In genomic region chr13:51583875-51584730, GRCh38 we compare ENCODE assay signal across 1 cellular context.
TF ChIP-seq lines count a peak whose summit lies in the region.

Gene WDFY2, plus strand, starts transcription at chr13:51584462. Its CDS starts 226 bp downstream, at chr13:51584688.

TF ChIP-seq in GM12878, 131 proteins besides CTCF, POLR2A, EP300 and RAD21 (continued from another document and continues in another):
- TF ChIP-seq E2F8 (IDR thresholded peaks at IDR 0.05; ENCODE audit: low read depth, partially characterized antibody) (no peak), GATAD2B (conservative IDR thresholded peaks at IDR 0.05; ENCODE audit: low read depth) (peak; percentile 25; the same call in 1 of the 2 replicates), ESRRA (IDR thresholded peaks at IDR 0.05; ENCODE audit: low read length) (0 out of 2 replicates have a peak, but pooled peaks have one; percentile 70), TARDBP (IDR thresholded peaks at IDR 0.05; ENCODE audit: borderline replicate concordance) (peak; percentile 73), MLLT1 (IDR thresholded peaks at IDR 0.05) (no peak), TAF1 (IDR thresholded peaks at IDR 0.05; ENCODE audit: borderline replicate concordance, low read depth, low read length) (peak; percentile 28; the same call in 1 of the 2 replicates), FOS (IDR thresholded peaks at IDR 0.05; ENCODE audit: borderline replicate concordance, extremely low read depth, insufficient read length) (no peak), BCL3 (IDR thresholded peaks at IDR 0.05; ENCODE audit: borderline replicate concordance, insufficient read depth, low read depth, low read length, poor library complexity, severe bottlenecking) (peak; percentile 38), POU2F2 (IDR thresholded peaks at IDR 0.05; ENCODE audit: borderline replicate concordance, low read depth, low read length) (no peak), SMARCA5 (IDR thresholded peaks at IDR 0.05) (no peak), NKRF (conservative IDR thresholded peaks at IDR 0.05) (0 out of 2 replicates have a peak, but pooled peaks have one; percentile 61), SREBF2 (IDR thresholded peaks at IDR 0.05; ENCODE audit: low read length) (no peak), RELA (IDR thresholded peaks at IDR 0.05; ENCODE audit: borderline replicate concordance, partially characterized antibody) (no peak), RBBP5 (conservative IDR thresholded peaks at IDR 0.05) (no peak), ATF3 (IDR thresholded peaks at IDR 0.05; ENCODE audit: borderline replicate concordance, extremely low read depth, low read depth, low read length) (no peak), FOXM1 (IDR thresholded peaks at IDR 0.05; ENCODE audit: low read depth, low read length) (no peak), PKNOX1 (IDR thresholded peaks at IDR 0.05) (no peak), PML (IDR thresholded peaks at IDR 0.05; ENCODE audit: low read length) (no peak), RB1 (IDR thresholded peaks at IDR 0.05; ENCODE audit: borderline replicate concordance) (0 out of 2 replicates have a peak, but pooled peaks have one; percentile 18), ZZZ3 (IDR thresholded peaks at IDR 0.05; ENCODE audit: control insufficient read depth, insufficient read length, low read depth) (no peak), TCF7 (IDR thresholded peaks at IDR 0.05; ENCODE audit: borderline replicate concordance) (no peak), STAT1 (conservative IDR thresholded peaks at IDR 0.05) (peak; percentile 85; the same call in 1 of the 2 replicates), SRF (IDR thresholded peaks at IDR 0.05; ENCODE audit: low read depth in 2 of 2, low read length in 2 of 2) (peak in 1 of 2 experiments; percentile 27; a peak in 1 of 4 replicates), CHD1 (IDR thresholded peaks at IDR 0.05; ENCODE audit: low read depth, low read length) (no peak), EGR1 (IDR thresholded peaks at IDR 0.05; ENCODE audit: borderline replicate concordance in 1 of 2, low read depth in 2 of 2, low read length in 2 of 2) (peak in 1 of 2 experiments; percentile 91; a peak in 2 of 3 replicates), STAT3 (IDR thresholded peaks at IDR 0.05; ENCODE audit: low read depth, low read length) (no peak), SUPT20H (IDR thresholded peaks at IDR 0.05; ENCODE audit: borderline replicate concordance, control insufficient read depth, low read depth, low read length) (no peak), HDAC2 (IDR thresholded peaks at IDR 0.05) (no peak), HCFC1 (IDR thresholded peaks at IDR 0.05; ENCODE audit: low read length) (peak; percentile 95; the same call in 1 of the 2 replicates), USF1 (IDR thresholded peaks at IDR 0.05; ENCODE audit: borderline replicate concordance, extremely low read length, insufficient read depth, low read depth, low read length) (no peak), FOXK2 (IDR thresholded peaks at IDR 0.05) (no peak), SIN3A (IDR thresholded peaks at IDR 0.05; ENCODE audit: low read depth, low read length) (peak; percentile 30; the same call in 1 of the 2 replicates), BMI1 (IDR thresholded peaks at IDR 0.05; ENCODE audit: borderline replicate concordance) (no peak), CEBPB (IDR thresholded peaks at IDR 0.05; ENCODE audit: borderline replicate concordance in 1 of 2, low read depth in 2 of 2, low read length in 2 of 2) (no peak), MEF2B (IDR thresholded peaks at IDR 0.05; ENCODE audit: partially characterized antibody, poor library complexity, severe bottlenecking) (peak; percentile 46), TCF12 (IDR thresholded peaks at IDR 0.05; ENCODE audit: low read depth, low read length) (no peak), MEF2A (IDR thresholded peaks at IDR 0.05; ENCODE audit: insufficient read depth, low read depth, low read length) (no peak), MAX (IDR thresholded peaks at IDR 0.05; ENCODE audit: low read depth, low read length) (peak; percentile 38; the same call in 1 of the 2 replicates), CHD2 (IDR thresholded peaks at IDR 0.05; ENCODE audit: borderline replicate concordance, low read depth, low read length) (no peak; the same call in 1 of the 2 replicates), ETV6 (conservative IDR thresholded peaks at IDR 0.05 in 1 of 2, IDR thresholded peaks at IDR 0.05 in 1 of 2; ENCODE audit: borderline replicate concordance in 1 of 2, low read depth in 1 of 2) (peak in 1 of 2 experiments; percentile 65; a peak in 2 of 4 replicates), KDM1A (IDR thresholded peaks at IDR 0.05; ENCODE audit: borderline replicate concordance) (no peak), ZBTB40 (IDR thresholded peaks at IDR 0.05; ENCODE audit: borderline replicate concordance) (no peak; the same call in 1 of the 2 replicates), ZNF592 (IDR thresholded peaks at IDR 0.05) (no peak)
